7 cellular contexts compared by ENCODE assay signal in genomic region chr3:70387889-70388288, GRCh38.
"Had no signal": no experiment of that assay in that cellular context is flagged by ENCODE, and none has a peak within 500 bp of the region (broad histone marks: within the 10 kb centered on the region; RNA-seq: fewer than 3 reads in every experiment).

No MANE protein-coding gene starts in this region.

- ATAC-seq: GM23338, HepG2 had no signal

- H3K4me3 ChIP-seq: GM23338 had no signal

- FAIRE-seq: H1, H54, HepG2 had no signal

- DNase-seq: H9, HCEC 1CT, KBM-7 had no signal
